1 cellular context compared by ENCODE assay signal in the genomic region with DNA sequence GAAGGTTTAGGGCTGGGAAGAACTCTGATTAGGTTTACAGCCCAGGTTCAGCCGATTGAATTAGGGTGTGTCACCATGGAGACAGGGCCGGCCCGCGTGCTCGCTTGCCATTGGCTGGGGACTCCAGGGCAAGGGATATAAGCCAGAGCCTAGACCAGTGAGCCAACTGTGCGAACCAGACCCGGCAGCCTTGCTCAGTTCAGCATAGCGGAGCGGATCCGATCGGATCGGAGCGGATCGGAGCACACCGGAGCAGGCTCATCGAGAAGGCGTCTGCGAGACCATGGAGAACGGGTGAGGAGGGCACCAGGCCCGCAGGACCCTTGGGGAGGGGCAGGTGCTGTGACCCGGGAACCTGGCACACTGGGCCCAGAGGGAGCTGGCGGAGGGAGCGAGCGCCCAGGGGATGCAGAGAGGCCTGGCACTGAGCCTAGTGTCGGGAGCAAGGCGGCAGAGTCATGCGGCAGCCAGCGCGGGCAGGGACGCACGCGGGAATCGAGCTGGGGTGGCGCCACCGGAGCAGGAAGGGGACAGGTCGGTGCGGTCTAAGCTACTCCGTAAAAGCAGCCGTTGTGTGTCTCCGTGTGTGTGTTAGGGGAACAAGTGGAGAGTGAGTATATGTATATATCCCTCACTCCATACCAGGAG.
A peak's percentile ranks its signal among the peaks of the same experiment; 100 is the strongest.
TF ChIP-seq lines count a peak whose summit lies in the region.

A gene (plus strand): TSS at position 165 of the 648 bp plus-strand sequence. CDS start 119 bp downstream, at position 284.

TF ChIP-seq in HepG2, 621 proteins besides CTCF, POLR2A, EP300 and RAD21 (continued from another document and continues in another):
- TF ChIP-seq, protein P1, sequence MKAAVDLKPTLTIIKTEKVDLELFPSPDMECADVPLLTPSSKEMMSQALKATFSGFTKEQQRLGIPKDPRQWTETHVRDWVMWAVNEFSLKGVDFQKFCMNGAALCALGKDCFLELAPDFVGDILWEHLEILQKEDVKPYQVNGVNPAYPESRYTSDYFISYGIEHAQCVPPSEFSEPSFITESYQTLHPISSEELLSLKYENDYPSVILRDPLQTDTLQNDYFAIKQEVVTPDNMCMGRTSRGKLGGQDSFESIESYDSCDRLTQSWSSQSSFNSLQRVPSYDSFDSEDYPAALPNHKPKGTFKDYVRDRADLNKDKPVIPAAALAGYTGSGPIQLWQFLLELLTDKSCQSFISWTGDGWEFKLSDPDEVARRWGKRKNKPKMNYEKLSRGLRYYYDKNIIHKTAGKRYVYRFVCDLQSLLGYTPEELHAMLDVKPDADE (CRISPR knock-in tag; IDR thresholded peaks at IDR 0.05): no peak; the same call in 1 of the 2 replicates
- TF ChIP-seq ZNF44 (CRISPR knock-in tag; IDR thresholded peaks at IDR 0.05): peak; percentile 95; the same call in 1 of the 2 replicates
- TF ChIP-seq ZMYM3 (CRISPR knock-in tag; IDR thresholded peaks at IDR 0.05): 0 out of 2 replicates have a peak, but pooled peaks have one; percentile 45
- peak; percentile 80; the same call in 1 of the 2 replicates for TF ChIP-seq ZNF136 (CRISPR knock-in tag; IDR thresholded peaks at IDR 0.05; ENCODE audit: low read depth)
- TF ChIP-seq ZNF543 (CRISPR knock-in tag; IDR thresholded peaks at IDR 0.05): peak; percentile 78
- TF ChIP-seq, protein P2, sequence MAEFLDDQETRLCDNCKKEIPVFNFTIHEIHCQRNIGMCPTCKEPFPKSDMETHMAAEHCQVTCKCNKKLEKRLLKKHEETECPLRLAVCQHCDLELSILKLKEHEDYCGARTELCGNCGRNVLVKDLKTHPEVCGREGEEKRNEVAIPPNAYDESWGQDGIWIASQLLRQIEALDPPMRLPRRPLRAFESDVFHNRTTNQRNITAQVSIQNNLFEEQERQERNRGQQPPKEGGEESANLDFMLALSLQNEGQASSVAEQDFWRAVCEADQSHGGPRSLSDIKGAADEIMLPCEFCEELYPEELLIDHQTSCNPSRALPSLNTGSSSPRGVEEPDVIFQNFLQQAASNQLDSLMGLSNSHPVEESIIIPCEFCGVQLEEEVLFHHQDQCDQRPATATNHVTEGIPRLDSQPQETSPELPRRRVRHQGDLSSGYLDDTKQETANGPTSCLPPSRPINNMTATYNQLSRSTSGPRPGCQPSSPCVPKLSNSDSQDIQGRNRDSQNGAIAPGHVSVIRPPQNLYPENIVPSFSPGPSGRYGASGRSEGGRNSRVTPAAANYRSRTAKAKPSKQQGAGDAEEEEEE (CRISPR knock-in tag; IDR thresholded peaks at IDR 0.05; ENCODE audit: borderline replicate concordance): no peak
- TF ChIP-seq, protein P3, sequence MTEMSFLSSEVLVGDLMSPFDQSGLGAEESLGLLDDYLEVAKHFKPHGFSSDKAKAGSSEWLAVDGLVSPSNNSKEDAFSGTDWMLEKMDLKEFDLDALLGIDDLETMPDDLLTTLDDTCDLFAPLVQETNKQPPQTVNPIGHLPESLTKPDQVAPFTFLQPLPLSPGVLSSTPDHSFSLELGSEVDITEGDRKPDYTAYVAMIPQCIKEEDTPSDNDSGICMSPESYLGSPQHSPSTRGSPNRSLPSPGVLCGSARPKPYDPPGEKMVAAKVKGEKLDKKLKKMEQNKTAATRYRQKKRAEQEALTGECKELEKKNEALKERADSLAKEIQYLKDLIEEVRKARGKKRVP (CRISPR knock-in tag; IDR thresholded peaks at IDR 0.05): peak in 1 of 2 experiments; percentile 50; a peak in 1 of 4 replicates
- TF ChIP-seq, protein P4, sequence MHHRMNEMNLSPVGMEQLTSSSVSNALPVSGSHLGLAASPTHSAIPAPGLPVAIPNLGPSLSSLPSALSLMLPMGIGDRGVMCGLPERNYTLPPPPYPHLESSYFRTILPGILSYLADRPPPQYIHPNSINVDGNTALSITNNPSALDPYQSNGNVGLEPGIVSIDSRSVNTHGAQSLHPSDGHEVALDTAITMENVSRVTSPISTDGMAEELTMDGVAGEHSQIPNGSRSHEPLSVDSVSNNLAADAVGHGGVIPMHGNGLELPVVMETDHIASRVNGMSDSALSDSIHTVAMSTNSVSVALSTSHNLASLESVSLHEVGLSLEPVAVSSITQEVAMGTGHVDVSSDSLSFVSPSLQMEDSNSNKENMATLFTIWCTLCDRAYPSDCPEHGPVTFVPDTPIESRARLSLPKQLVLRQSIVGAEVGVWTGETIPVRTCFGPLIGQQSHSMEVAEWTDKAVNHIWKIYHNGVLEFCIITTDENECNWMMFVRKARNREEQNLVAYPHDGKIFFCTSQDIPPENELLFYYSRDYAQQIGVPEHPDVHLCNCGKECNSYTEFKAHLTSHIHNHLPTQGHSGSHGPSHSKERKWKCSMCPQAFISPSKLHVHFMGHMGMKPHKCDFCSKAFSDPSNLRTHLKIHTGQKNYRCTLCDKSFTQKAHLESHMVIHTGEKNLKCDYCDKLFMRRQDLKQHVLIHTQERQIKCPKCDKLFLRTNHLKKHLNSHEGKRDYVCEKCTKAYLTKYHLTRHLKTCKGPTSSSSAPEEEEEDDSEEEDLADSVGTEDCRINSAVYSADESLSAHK (CRISPR knock-in tag; IDR thresholded peaks at IDR 0.05; ENCODE audit: borderline replicate concordance): no peak; the same call in 1 of the 2 replicates
- TF ChIP-seq FOXM1 (CRISPR knock-in tag; IDR thresholded peaks at IDR 0.05): no peak
- TF ChIP-seq MAF1 (CRISPR knock-in tag; IDR thresholded peaks at IDR 0.05; ENCODE audit: borderline replicate concordance): peak; percentile 59; the same call in 1 of the 2 replicates
- TF ChIP-seq ZEB1 (IDR thresholded peaks at IDR 0.05; ENCODE audit: insufficient replicate concordance, low read depth): no peak
- TF ChIP-seq REXO4 (CRISPR knock-in tag; IDR thresholded peaks at IDR 0.05; ENCODE audit: borderline replicate concordance): peak; percentile 52; the same call in 1 of the 2 replicates
- TF ChIP-seq NFYB (CRISPR knock-in tag; IDR thresholded peaks at IDR 0.05): peak; percentile 71
- TF ChIP-seq ZNF660 (CRISPR knock-in tag; IDR thresholded peaks at IDR 0.05; ENCODE audit: borderline replicate concordance, low read depth): no peak
- 0 out of 2 replicates have a peak, but pooled peaks have one; percentile 17 for TF ChIP-seq BHLHE40 (IDR thresholded peaks at IDR 0.05; ENCODE audit: low read length)
- peak; percentile 82 for TF ChIP-seq IKZF4 (CRISPR knock-in tag; IDR thresholded peaks at IDR 0.05; ENCODE audit: borderline replicate concordance, low read depth, not compliant biosample characterization)
- TF ChIP-seq JUN (CRISPR knock-in tag; IDR thresholded peaks at IDR 0.05): 0 out of 2 replicates have a peak, but pooled peaks have one; percentile 19
- no peak for TF ChIP-seq ZSCAN9 (CRISPR knock-in tag; IDR thresholded peaks at IDR 0.05; ENCODE audit: borderline replicate concordance)
- TF ChIP-seq ZNF382 (CRISPR knock-in tag; IDR thresholded peaks at IDR 0.05; ENCODE audit: borderline replicate concordance): no peak
- no peak for TF ChIP-seq MTA3 (CRISPR knock-in tag; IDR thresholded peaks at IDR 0.05)
- TF ChIP-seq ZNF792 (CRISPR knock-in tag; IDR thresholded peaks at IDR 0.05): peak; percentile 94
- TF ChIP-seq, protein P5, sequence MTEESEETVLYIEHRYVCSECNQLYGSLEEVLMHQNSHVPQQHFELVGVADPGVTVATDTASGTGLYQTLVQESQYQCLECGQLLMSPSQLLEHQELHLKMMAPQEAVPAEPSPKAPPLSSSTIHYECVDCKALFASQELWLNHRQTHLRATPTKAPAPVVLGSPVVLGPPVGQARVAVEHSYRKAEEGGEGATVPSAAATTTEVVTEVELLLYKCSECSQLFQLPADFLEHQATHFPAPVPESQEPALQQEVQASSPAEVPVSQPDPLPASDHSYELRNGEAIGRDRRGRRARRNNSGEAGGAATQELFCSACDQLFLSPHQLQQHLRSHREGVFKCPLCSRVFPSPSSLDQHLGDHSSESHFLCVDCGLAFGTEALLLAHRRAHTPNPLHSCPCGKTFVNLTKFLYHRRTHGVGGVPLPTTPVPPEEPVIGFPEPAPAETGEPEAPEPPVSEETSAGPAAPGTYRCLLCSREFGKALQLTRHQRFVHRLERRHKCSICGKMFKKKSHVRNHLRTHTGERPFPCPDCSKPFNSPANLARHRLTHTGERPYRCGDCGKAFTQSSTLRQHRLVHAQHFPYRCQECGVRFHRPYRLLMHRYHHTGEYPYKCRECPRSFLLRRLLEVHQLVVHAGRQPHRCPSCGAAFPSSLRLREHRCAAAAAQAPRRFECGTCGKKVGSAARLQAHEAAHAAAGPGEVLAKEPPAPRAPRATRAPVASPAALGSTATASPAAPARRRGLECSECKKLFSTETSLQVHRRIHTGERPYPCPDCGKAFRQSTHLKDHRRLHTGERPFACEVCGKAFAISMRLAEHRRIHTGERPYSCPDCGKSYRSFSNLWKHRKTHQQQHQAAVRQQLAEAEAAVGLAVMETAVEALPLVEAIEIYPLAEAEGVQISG (CRISPR knock-in tag; IDR thresholded peaks at IDR 0.05): peak; percentile 85
- no peak; the same call in 1 of the 2 replicates for TF ChIP-seq SMAD1 (CRISPR knock-in tag; IDR thresholded peaks at IDR 0.05; ENCODE audit: borderline replicate concordance, low read depth)
- TF ChIP-seq ZNF317 (CRISPR knock-in tag; IDR thresholded peaks at IDR 0.05): peak; percentile 75
- TF ChIP-seq, protein P6, sequence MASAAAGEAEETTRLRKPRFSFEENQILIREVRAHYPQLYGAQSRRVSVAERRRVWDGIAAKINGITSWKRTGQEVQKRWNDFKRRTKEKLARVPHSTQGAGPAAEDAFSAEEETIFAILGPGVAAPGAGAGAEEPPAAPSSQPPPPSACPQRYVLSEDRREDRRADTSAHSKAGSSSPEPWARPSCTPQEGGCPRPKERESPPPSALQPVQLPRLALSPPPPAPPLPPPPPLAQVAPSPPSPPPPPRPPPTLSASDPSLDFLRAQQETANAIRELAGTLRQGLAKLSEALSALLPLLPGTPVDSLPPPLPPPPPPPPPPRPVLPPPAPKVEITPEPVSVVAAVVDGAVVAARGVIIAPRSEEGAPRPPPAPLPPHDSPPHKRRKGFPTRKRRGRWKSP (CRISPR knock-in tag; IDR thresholded peaks at IDR 0.05): peak; percentile 77
- TF ChIP-seq HNRNPLL (IDR thresholded peaks at IDR 0.05; ENCODE audit: low read depth, low read length, poor library complexity, severe bottlenecking): peak; percentile 82
- no peak for TF ChIP-seq KAT2B (IDR thresholded peaks at IDR 0.05; ENCODE audit: borderline replicate concordance, low read depth, low read length)
- no peak; the same call in 2 of the 3 replicates for TF ChIP-seq MXI1 (IDR thresholded peaks at IDR 0.05; ENCODE audit: borderline replicate concordance, low read depth, low read length)
- TF ChIP-seq TOPORS (CRISPR knock-in tag; IDR thresholded peaks at IDR 0.05): 0 out of 2 replicates have a peak, but pooled peaks have one; percentile 57
- no peak for TF ChIP-seq U2AF1 (optimal IDR thresholded peaks at IDR 0.05; ENCODE audit: low read depth, low read length)
- peak; percentile 85; the same call in 1 of the 2 replicates for TF ChIP-seq KDM3A (CRISPR knock-in tag; IDR thresholded peaks at IDR 0.05; ENCODE audit: low read depth)
- TF ChIP-seq NRL (CRISPR knock-in tag; IDR thresholded peaks at IDR 0.05; ENCODE audit: borderline replicate concordance): peak; percentile 99
- peak; percentile 84; the same call in 1 of the 2 replicates for TF ChIP-seq ZSCAN21 (CRISPR knock-in tag; IDR thresholded peaks at IDR 0.05; ENCODE audit: borderline replicate concordance)
- no peak for TF ChIP-seq ZNF121 (CRISPR knock-in tag; IDR thresholded peaks at IDR 0.05)
- TF ChIP-seq PLRG1 (conservative IDR thresholded peaks at IDR 0.05): no peak
- no peak for TF ChIP-seq ATF7 (IDR thresholded peaks at IDR 0.05)
- TF ChIP-seq ATF7 (CRISPR knock-in tag; IDR thresholded peaks at IDR 0.05): no peak
- TF ChIP-seq ESRRA (CRISPR knock-in tag; IDR thresholded peaks at IDR 0.05; ENCODE audit: low read depth): 0 out of 2 replicates have a peak, but pooled peaks have one; percentile 13
- peak; percentile 62 for TF ChIP-seq TGIF2 (CRISPR knock-in tag; IDR thresholded peaks at IDR 0.05)
- TF ChIP-seq ZNF841 (CRISPR knock-in tag; IDR thresholded peaks at IDR 0.05; ENCODE audit: borderline replicate concordance): no peak; the same call in 1 of the 2 replicates
- TF ChIP-seq, protein P7, sequence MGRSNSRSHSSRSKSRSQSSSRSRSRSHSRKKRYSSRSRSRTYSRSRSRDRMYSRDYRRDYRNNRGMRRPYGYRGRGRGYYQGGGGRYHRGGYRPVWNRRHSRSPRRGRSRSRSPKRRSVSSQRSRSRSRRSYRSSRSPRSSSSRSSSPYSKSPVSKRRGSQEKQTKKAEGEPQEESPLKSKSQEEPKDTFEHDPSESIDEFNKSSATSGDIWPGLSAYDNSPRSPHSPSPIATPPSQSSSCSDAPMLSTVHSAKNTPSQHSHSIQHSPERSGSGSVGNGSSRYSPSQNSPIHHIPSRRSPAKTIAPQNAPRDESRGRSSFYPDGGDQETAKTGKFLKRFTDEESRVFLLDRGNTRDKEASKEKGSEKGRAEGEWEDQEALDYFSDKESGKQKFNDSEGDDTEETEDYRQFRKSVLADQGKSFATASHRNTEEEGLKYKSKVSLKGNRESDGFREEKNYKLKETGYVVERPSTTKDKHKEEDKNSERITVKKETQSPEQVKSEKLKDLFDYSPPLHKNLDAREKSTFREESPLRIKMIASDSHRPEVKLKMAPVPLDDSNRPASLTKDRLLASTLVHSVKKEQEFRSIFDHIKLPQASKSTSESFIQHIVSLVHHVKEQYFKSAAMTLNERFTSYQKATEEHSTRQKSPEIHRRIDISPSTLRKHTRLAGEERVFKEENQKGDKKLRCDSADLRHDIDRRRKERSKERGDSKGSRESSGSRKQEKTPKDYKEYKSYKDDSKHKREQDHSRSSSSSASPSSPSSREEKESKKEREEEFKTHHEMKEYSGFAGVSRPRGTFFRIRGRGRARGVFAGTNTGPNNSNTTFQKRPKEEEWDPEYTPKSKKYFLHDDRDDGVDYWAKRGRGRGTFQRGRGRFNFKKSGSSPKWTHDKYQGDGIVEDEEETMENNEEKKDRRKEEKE (IDR thresholded peaks at IDR 0.05): no peak
- peak; percentile 61 for TF ChIP-seq ZKSCAN8 (CRISPR knock-in tag; IDR thresholded peaks at IDR 0.05; ENCODE audit: borderline replicate concordance)
- 0 out of 4 replicates have a peak, but pooled peaks of 1 of the 2 experiments have one; percentile 16 for TF ChIP-seq MAFK (conservative IDR thresholded peaks at IDR 0.05 in 1 of 2, IDR thresholded peaks at IDR 0.05 in 1 of 2; ENCODE audit: low read length in 2 of 2)
- TF ChIP-seq JARID2 (CRISPR knock-in tag; IDR thresholded peaks at IDR 0.05; ENCODE audit: insufficient replicate concordance): no peak
- TF ChIP-seq, protein P8, sequence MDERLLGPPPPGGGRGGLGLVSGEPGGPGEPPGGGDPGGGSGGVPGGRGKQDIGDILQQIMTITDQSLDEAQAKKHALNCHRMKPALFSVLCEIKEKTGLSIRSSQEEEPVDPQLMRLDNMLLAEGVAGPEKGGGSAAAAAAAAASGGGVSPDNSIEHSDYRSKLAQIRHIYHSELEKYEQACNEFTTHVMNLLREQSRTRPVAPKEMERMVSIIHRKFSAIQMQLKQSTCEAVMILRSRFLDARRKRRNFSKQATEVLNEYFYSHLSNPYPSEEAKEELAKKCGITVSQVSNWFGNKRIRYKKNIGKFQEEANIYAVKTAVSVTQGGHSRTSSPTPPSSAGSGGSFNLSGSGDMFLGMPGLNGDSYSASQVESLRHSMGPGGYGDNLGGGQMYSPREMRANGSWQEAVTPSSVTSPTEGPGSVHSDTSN (CRISPR knock-in tag; IDR thresholded peaks at IDR 0.05): no peak
- TF ChIP-seq ISL2 (CRISPR knock-in tag; IDR thresholded peaks at IDR 0.05): no peak; the same call in 1 of the 2 replicates
